8 cellular contexts compared by ENCODE assay signal in genomic region chr5:172113036-172113435, GRCh38.
DNase-seq lines count a peak whose midpoint lies in the region; ATAC-seq, FAIRE-seq and TF ChIP-seq lines count a peak whose summit lies in the region.

No MANE protein-coding gene starts in this region.

- FAIRE-seq in GM19239 (lab: Jason Lieb, UNC), result peak; percentile 83

- H3K9me3 Mint-ChIP-seq in activated B cell treated with CpG ODN at 0.5 μM for 24 hours, result peaks cover 3% of the 10 kb centered on the region

- WGBS in aorta, 2 donors, result 95 to 96% methylated on average over 7 of the region's 7 CpGs

- H3K4me1 ChIP-seq in aorta (ENCODE audit: control insufficient read depth in 1 of 2, insufficient read depth in 2 of 2, low read length in 2 of 2), result no peaks in the 10 kb centered on the region

- POLR2A ChIA-PET in activated B cell treated with CpG ODN at 0.5 μM for 24 hours (lab: Charles Lee), result interaction anchor here (0.6 to 3.6 kb wide), 5 partner anchors 62 to 75 kb away, joined by 3 to 138 read pairs (median 34); partner anchors contain the start of gene STK10

- H3K9me3 ChIP-seq in aorta (ENCODE audit: control insufficient read depth, low read length), result no peaks in the 10 kb centered on the region

- ATAC-seq in activated B cell treated with CpG ODN at 0.5 μM for 24 hours (ENCODE audit: low read depth) (no peak), aorta (ENCODE audit: low FRiP score) (no peak), HG02840 (IDR thresholded peaks at IDR 0.05; ENCODE audit: low FRiP score, unreplicated experiment) (no peak)

- no peaks in the 10 kb centered on the region for H3K36me3 ChIP-seq in aorta (ENCODE audit: control insufficient read depth in 1 of 2, insufficient read depth in 2 of 2, low read length in 1 of 2)

- no peak overlapping the region for H3K4me3 ChIP-seq in aorta (ENCODE audit: low read length in 2 of 2)

- H3K36me3 Mint-ChIP-seq in activated B cell treated with CpG ODN at 0.5 μM for 24 hours (ENCODE audit: low read depth), result peaks cover 53% of the 10 kb centered on the region

- TF ChIP-seq CTCF in activated B cell treated with CpG ODN at 0.5 μM for 24 hours (IDR thresholded peaks at IDR 0.05), result no peak

- H3K27ac ChIP-seq in aorta (ENCODE audit: low read depth in 1 of 2, low read length in 2 of 2), result no peak overlapping the region

- H3K4me1 Mint-ChIP-seq in activated B cell treated with CpG ODN at 0.5 μM for 24 hours, result peaks cover 72% of the 10 kb centered on the region

- peak overlapping the region; percentile 64 for H3K4me3 Mint-ChIP-seq in activated B cell treated with CpG ODN at 0.5 μM for 24 hours

- DNase-seq in GM19239 (ENCODE audit: insufficient read length, low spot score) (no peak), activated B cell treated with CpG ODN at 0.5 μM for 24 hours (no peak), head of caudate nucleus (no peak), aorta (no peak), LoVo (ENCODE audit: low spot score) (no peak)
- peak; percentile 87 for DNase-seq in central memory CD4-positive, alpha-beta T cell
- DNase-seq in stimulated activated CD8-positive, alpha-beta memory T cell treated with anti-CD3 and anti-CD28 coated beads, Interleukin-12 subunit alpha, Interleukin-12 subunit beta, amount 100 ng/mL, for 1 hour (ENCODE audit: low read depth), result peak; percentile 43

- intact Hi-C loops in activated B cell treated with CpG ODN at 0.5 μM for 24 hours (cut with micrococcal nuclease) (loop anchor here (5.0 kb wide), 1 partner anchor 944 kb away; the partner anchor contains the start of gene CREBRF), head of caudate nucleus (cut with DNase I) (no loop called here), aorta (cut with DNase I) (no loop called here)

- CTCF ChIA-PET in activated B cell treated with CpG ODN at 0.5 μM for 24 hours (lab: Charles Lee), result no interaction called here

- H3K27me3 ChIP-seq in aorta (ENCODE audit: control insufficient read depth in 1 of 2, insufficient read depth in 2 of 2, low read length in 1 of 2), result no peaks in the 10 kb centered on the region

- no peaks in the 10 kb centered on the region for H3K27me3 Mint-ChIP-seq in activated B cell treated with CpG ODN at 0.5 μM for 24 hours

- H3K27ac Mint-ChIP-seq in activated B cell treated with CpG ODN at 0.5 μM for 24 hours, result peak overlapping the region; percentile 98

Comparison
In these comparisons a context has a peak if more than half of its experiments do, and no peak if none do; other contexts are left out.
1. DNase-seq: peak in central memory CD4-positive, alpha-beta T cell (single experiment) and stimulated activated CD8-positive, alpha-beta memory T cell treated with anti-CD3 and anti-CD28 coated beads, Interleukin-12 subunit alpha, Interleukin-12 subunit beta, amount 100 ng/mL, for 1 hour (single experiment); none in GM19239 (single experiment), activated B cell treated with CpG ODN at 0.5 μM for 24 hours (single experiment), head of caudate nucleus (0 of 42), aorta (0 of 2) and LoVo (single experiment).